ENCODE assay signal across 1 cellular context in genomic region chr9:129237195-129237611, GRCh38.
TF ChIP-seq lines count a peak whose summit lies in the region.

No MANE protein-coding gene starts in this region.

TF ChIP-seq in SK-N-SH treated with all-trans-retinoic acid at 6 μM for 48 hours, 23 proteins besides CTCF, POLR2A, EP300 and RAD21 (continued from another document):
- TF ChIP-seq POU6F1 (CRISPR knock-in tag; IDR thresholded peaks at IDR 0.05; ENCODE audit: borderline replicate concordance, low read depth) (no peak), ZNF70 (CRISPR knock-in tag; IDR thresholded peaks at IDR 0.05) (no peak), ZFP3 (CRISPR knock-in tag; IDR thresholded peaks at IDR 0.05) (no peak), SNAI2 (CRISPR knock-in tag; IDR thresholded peaks at IDR 0.05) (no peak), TCF4 (CRISPR knock-in tag; IDR thresholded peaks at IDR 0.05; ENCODE audit: borderline replicate concordance) (no peak), ZNF8 (CRISPR knock-in tag; IDR thresholded peaks at IDR 0.05) (no peak), BACH2 (CRISPR knock-in tag; IDR thresholded peaks at IDR 0.05; ENCODE audit: borderline replicate concordance) (no peak), ZNF565 (CRISPR knock-in tag; conservative IDR thresholded peaks at IDR 0.05; ENCODE audit: low read depth) (no peak), TSHZ2 (CRISPR knock-in tag; IDR thresholded peaks at IDR 0.05) (no peak), ISL1 (CRISPR knock-in tag; IDR thresholded peaks at IDR 0.05) (no peak)
